Comparison of ENCODE assay signal across 8 cellular contexts in the genomic region with DNA sequence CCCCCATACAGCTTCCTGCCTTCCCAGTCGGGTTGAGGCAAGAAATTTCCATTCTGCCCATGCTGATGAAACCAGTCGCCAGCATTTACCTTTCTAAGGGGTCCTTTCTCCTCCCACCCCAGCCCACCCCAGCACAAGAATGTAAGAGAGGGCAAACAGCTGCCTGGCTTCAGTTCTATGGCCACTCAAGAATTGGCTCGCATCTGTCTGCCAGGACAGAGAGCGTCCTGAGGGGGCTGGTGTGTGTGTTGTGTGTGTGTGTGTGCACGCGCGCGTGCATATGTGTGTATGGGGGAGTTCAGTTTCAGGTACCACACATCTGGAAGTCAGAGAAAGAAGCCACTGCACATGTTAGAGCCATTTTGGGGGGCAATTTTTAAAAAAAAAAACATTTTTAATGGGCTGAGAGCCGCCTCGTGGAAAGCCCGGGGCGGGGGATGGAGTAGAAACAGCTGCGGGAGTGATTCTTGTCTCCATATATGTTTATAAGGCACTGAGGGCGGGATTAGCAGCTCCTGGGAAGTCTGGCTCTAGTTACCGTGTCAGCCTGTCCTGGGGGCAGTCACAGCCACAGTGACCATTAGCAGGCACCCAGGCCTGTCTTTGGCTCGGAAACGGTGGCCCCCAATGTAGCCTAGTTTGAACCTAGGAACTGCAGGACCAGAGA. TPM values are rescaled to one million over a fixed set of nuclear protein-coding genes. Genes with fewer than 3 reads are reported as not detected.
DNase-seq lines count a peak whose midpoint lies in the region; ATAC-seq and TF ChIP-seq lines count a peak whose summit lies in the region.

TSS of gene WNT5B (plus strand) at position 561 of the 667 bp plus-strand sequence. CDS start 2,124 bp downstream, outside the sequence.

- no peak within 1 kb of the TSS for H3K9ac ChIP-seq in H9 (ENCODE audit: extremely low read depth, insufficient read length, low read length)
- H3K9ac ChIP-seq in iPS-15b (ENCODE audit: low read depth, low read length), result no peak within 1 kb of the TSS

- H3K27ac ChIP-seq in H9 (ENCODE audit: insufficient read length, low read depth, low read length) (no peak within 1 kb of the TSS), WERI-Rb-1 (no peak within 1 kb of the TSS; the same call in 1 of the 2 replicates), skin epidermis (peak within 1 kb of the TSS in 5 of 21 experiments; percentile 7 to 49 (median 40))

- no peak within 1 kb of the TSS for H4K91ac ChIP-seq in H9 (ENCODE audit: insufficient read length, low read depth, low read length)

- H3K23me2 ChIP-seq in H9 (ENCODE audit: insufficient read length, low read depth, low read length, poor library complexity, severe bottlenecking), result peaks cover 14% of the 10 kb centered on the region

- H3K79me1 ChIP-seq in H9 (ENCODE audit: insufficient read depth, low read depth, low read length, poor library complexity, severe bottlenecking), result no peaks in the 10 kb centered on the region

- H3K56ac ChIP-seq in H9 (ENCODE audit: insufficient read length, low read depth, low read length), result no peak within 1 kb of the TSS

- H2BK5ac ChIP-seq in H9 (ENCODE audit: insufficient read length, low read length), result no peak within 1 kb of the TSS

- no peak for DNase-seq in H9
- no peak for DNase-seq in WERI-Rb-1
- no peak for DNase-seq in activated CD8-positive, alpha-beta memory T cell treated with anti-CD3 and anti-CD28 coated beads, Interleukin-2, amount 10 ng/mL, durations not matched to agents 7 days and 5 days

- ATAC-seq in HG03039 (IDR thresholded peaks at IDR 0.05; ENCODE audit: unreplicated experiment) (no peak), HG03095 (IDR thresholded peaks at IDR 0.05; ENCODE audit: unreplicated experiment) (no peak), GM19452 (IDR thresholded peaks at IDR 0.05; ENCODE audit: unreplicated experiment) (no peak)
- no peak for ATAC-seq in activated CD8-positive, alpha-beta memory T cell treated with anti-CD3 and anti-CD28 coated beads, Interleukin-2, amount 10 ng/mL, durations not matched to agents 7 days and 5 days

- H3K27me3 ChIP-seq in H9 (ENCODE audit: insufficient read depth, low read length) (peaks cover 32% of the 10 kb centered on the region; the same call in 1 of the 2 replicates), WERI-Rb-1 (ENCODE audit: insufficient read depth, low read depth, severe bottlenecking) (no peaks in the 10 kb centered on the region), iPS-15b (ENCODE audit: control insufficient read depth, insufficient read depth, low read length) (peaks cover 67% of the 10 kb centered on the region)

- H2BK120ac ChIP-seq in H9 (ENCODE audit: low read depth, low read length, poor library complexity, severe bottlenecking), result no peak within 1 kb of the TSS

- peaks cover 0 to 1% (median 0%) of the 10 kb centered on the region in 3 experiments; a peak in 1 of 7 replicates for H3K36me3 Mint-ChIP-seq in H9 (ENCODE audit: insufficient read depth in 1 of 3, low read depth in 3 of 3)
- no peaks in the 10 kb centered on the region for H3K36me3 Mint-ChIP-seq in activated CD8-positive, alpha-beta memory T cell treated with anti-CD3 and anti-CD28 coated beads, Interleukin-2, amount 10 ng/mL, durations not matched to agents 7 days and 5 days

- no CpG with 5 or more reads among the region's 17 CpGs for WGBS in H9 (ENCODE audit: extremely low coverage, insufficient read length, low lambda C conversion rate)

- H3K79me2 ChIP-seq in H9 (ENCODE audit: insufficient read depth, low read length), result no peaks in the 10 kb centered on the region

- no peak within 1 kb of the TSS; the same call in 1 of the 2 replicates for H3K14ac ChIP-seq in H9 (ENCODE audit: insufficient read depth, low read length)

- CTCF ChIA-PET in activated CD8-positive, alpha-beta memory T cell treated with anti-CD3 and anti-CD28 coated beads, Interleukin-2, amount 10 ng/mL, durations not matched to agents 7 days and 5 days (lab: Charles Lee), result interaction anchor here (1.0 to 1.5 kb wide), 2 partner anchors 46 to 162 kb away, joined by 4 to 7 read pairs; no protein-coding TSS in a partner anchor

- H2BK12ac ChIP-seq in H9 (ENCODE audit: insufficient read length, low read depth, low read length), result no peak within 1 kb of the TSS

- H3K4me1 ChIP-seq in H9 (ENCODE audit: insufficient read depth, low read length) (peaks cover 4% of the 10 kb centered on the region), iPS-15b (ENCODE audit: control insufficient read depth, insufficient read depth, low read length) (peaks cover 10% of the 10 kb centered on the region)

- H3K4me3 ChIP-seq in WERI-Rb-1 (ENCODE audit: low read depth, low read length) (peak within 1 kb of the TSS; percentile 57), iPS-15b (ENCODE audit: low read depth, low read length) (peak within 1 kb of the TSS; percentile 54), skin epidermis (peak within 1 kb of the TSS; percentile 19 to 58 (median 34))

- no peak within 1 kb of the TSS for H3T11ph ChIP-seq in H9 (ENCODE audit: low read length)

- no peak within 1 kb of the TSS for H3K18ac ChIP-seq in H9 (ENCODE audit: insufficient read length, low read depth, low read length)

- peaks cover 0 to 4% of the 10 kb centered on the region in 2 experiments; a peak in 1 of 5 replicates for H3K9me3 Mint-ChIP-seq in H9
- no peaks in the 10 kb centered on the region for H3K9me3 Mint-ChIP-seq in activated CD8-positive, alpha-beta memory T cell treated with anti-CD3 and anti-CD28 coated beads, Interleukin-2, amount 10 ng/mL, durations not matched to agents 7 days and 5 days (ENCODE audit: low read depth)

- TF ChIP-seq CTCF in H9 (conservative IDR thresholded peaks at IDR 0.05) (no peak), WERI-Rb-1 (IDR thresholded peaks at IDR 0.05; ENCODE audit: low read depth, low read length) (no peak)

- peak within 1 kb of the TSS; percentile 60 to 86 for H3K4me3 Mint-ChIP-seq in H9
- H3K4me3 Mint-ChIP-seq in activated CD8-positive, alpha-beta memory T cell treated with anti-CD3 and anti-CD28 coated beads, Interleukin-2, amount 10 ng/mL, durations not matched to agents 7 days and 5 days, result no peak within 1 kb of the TSS

- H4K20me1 ChIP-seq in H9 (ENCODE audit: control insufficient read depth, insufficient read depth, insufficient read length), result no peaks in the 10 kb centered on the region

- no peak within 1 kb of the TSS for H2BK20ac ChIP-seq in H9 (ENCODE audit: low read depth, low read length, poor library complexity, severe bottlenecking)

- peak within 1 kb of the TSS; percentile 65 for H3K4me2 ChIP-seq in H9 (ENCODE audit: insufficient read depth, insufficient read length, low read length)

- no peak within 1 kb of the TSS for H4K5ac ChIP-seq in H9 (ENCODE audit: insufficient read length, low read depth, low read length)

- H3K23ac ChIP-seq in H9 (ENCODE audit: insufficient read length, low read depth, low read length), result no peak within 1 kb of the TSS

- H3K27me3 Mint-ChIP-seq in H9 (ENCODE audit: low read depth), result peaks cover 80% of the 10 kb centered on the region
- peaks cover 74% of the 10 kb centered on the region for H3K27me3 Mint-ChIP-seq in activated CD8-positive, alpha-beta memory T cell treated with anti-CD3 and anti-CD28 coated beads, Interleukin-2, amount 10 ng/mL, durations not matched to agents 7 days and 5 days

- H3K27ac Mint-ChIP-seq in H9, result peak within 1 kb of the TSS in 1 of 3 experiments; percentile 59; a peak in 1 of 7 replicates
- no peak within 1 kb of the TSS for H3K27ac Mint-ChIP-seq in activated CD8-positive, alpha-beta memory T cell treated with anti-CD3 and anti-CD28 coated beads, Interleukin-2, amount 10 ng/mL, durations not matched to agents 7 days and 5 days

- H4K8ac ChIP-seq in H9 (replicated peaks; ENCODE audit: insufficient read length, low read depth, low read length), result no peak within 1 kb of the TSS

- no peak within 1 kb of the TSS for H2AFZ ChIP-seq in H9 (ENCODE audit: low read length)

- H2BK15ac ChIP-seq in H9 (ENCODE audit: low read depth, low read length), result no peak within 1 kb of the TSS

- H3K9me3 ChIP-seq in H9 (ENCODE audit: control insufficient read depth, low read depth, low read length), result no peaks in the 10 kb centered on the region
- H3K9me3 ChIP-seq in WERI-Rb-1 (ENCODE audit: severe bottlenecking), result no peaks in the 10 kb centered on the region
- H3K9me3 ChIP-seq in iPS-15b (ENCODE audit: control insufficient read depth, insufficient read depth, low read length), result no peaks in the 10 kb centered on the region

- H3K36me3 ChIP-seq in WERI-Rb-1, result no peaks in the 10 kb centered on the region
- no peaks in the 10 kb centered on the region for H3K36me3 ChIP-seq in iPS-15b (ENCODE audit: control insufficient read depth, insufficient read depth, low read length)

- H3K4ac ChIP-seq in H9 (ENCODE audit: low read depth, low read length), result no peak within 1 kb of the TSS

- no peak within 1 kb of the TSS for H2AK5ac ChIP-seq in H9 (ENCODE audit: insufficient read length, low read length)

- peaks cover 47 to 58% of the 10 kb centered on the region in 2 experiments for H3K4me1 Mint-ChIP-seq in H9
- H3K4me1 Mint-ChIP-seq in activated CD8-positive, alpha-beta memory T cell treated with anti-CD3 and anti-CD28 coated beads, Interleukin-2, amount 10 ng/mL, durations not matched to agents 7 days and 5 days, result peaks cover 10% of the 10 kb centered on the region

RNA-seq across cellular contexts. Expression of gene WNT5B, which starts in this region (rescaled TPM):
- total RNA-seq in H9 (2021), result 0.61 and 1.5 TPM in 2 replicates
- 1 to 10 TPM in 1 of 2 experiments, under 1 TPM in 1; 0.70 to 5.8 TPM for total RNA-seq in activated CD8-positive, alpha-beta memory T cell treated with anti-CD3 and anti-CD28 coated beads, Interleukin-2, amount 10 ng/mL, durations not matched to agents 7 days and 5 days
